Comparison of ENCODE assay signal across 16 cellular contexts in the genomic region with DNA sequence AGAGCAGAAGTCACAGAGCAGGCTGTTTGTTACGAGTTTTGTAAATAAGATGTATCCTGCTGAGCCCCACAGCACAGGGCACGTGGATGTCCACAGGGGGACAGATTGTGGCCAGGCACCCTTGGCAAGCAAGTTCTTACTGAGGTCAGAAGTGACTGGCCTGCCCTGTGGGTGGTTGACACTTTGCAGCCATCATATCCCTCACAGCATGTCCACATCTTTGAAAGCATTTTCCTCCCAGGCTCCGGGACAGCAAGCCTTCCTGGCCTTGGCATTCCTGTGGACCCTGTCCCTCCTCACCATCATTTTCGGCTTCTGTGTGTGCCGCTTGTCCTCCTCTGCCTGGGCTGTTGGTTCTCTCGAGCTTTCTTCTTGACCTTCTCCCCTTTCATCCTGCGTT.
DNase-seq lines count a peak whose midpoint lies in the region; TF ChIP-seq lines count a peak whose summit lies in the region.
"Had no signal": no experiment of that assay in that cellular context is flagged by ENCODE, and none has a peak within 500 bp of the region (broad histone marks: within the 10 kb centered on the region; RNA-seq: fewer than 3 reads in every experiment).

No MANE protein-coding gene starts in this region.

- H3K27ac ChIP-seq in endodermal cell (ENCODE audit: low read depth, low read length) (no peak overlapping the region), suprapubic skin (no peak overlapping the region)

- no peak for TF ChIP-seq EP300 in suprapubic skin (IDR thresholded peaks at IDR 0.05)

- no peak overlapping the region for H3K9ac ChIP-seq in endodermal cell (ENCODE audit: extremely low read depth, low read length, poor library complexity, severe bottlenecking)

- H3K4me3 Mint-ChIP-seq in endodermal cell: no peak overlapping the region
- H3K4me3 Mint-ChIP-seq in osteocyte (ENCODE audit: unreplicated experiment): no peak overlapping the region
- no peak overlapping the region for H3K4me3 Mint-ChIP-seq in activated naive CD8-positive, alpha-beta T cell treated with anti-CD3 and anti-CD28 coated beads for 36 hours
- H3K4me3 Mint-ChIP-seq: CD4-positive, alpha-beta T cell; GM23338 had no signal

- H3K4me1 Mint-ChIP-seq in endodermal cell (peaks cover 7% of the 10 kb centered on the region), osteocyte (ENCODE audit: unreplicated experiment) (no peaks in the 10 kb centered on the region)
- peaks cover 13% of the 10 kb centered on the region for H3K4me1 Mint-ChIP-seq in activated naive CD8-positive, alpha-beta T cell treated with anti-CD3 and anti-CD28 coated beads for 36 hours

- H3K4me3 ChIP-seq in endodermal cell (ENCODE audit: low read length): no peak overlapping the region
- H3K4me3 ChIP-seq in suprapubic skin: no peak overlapping the region
- H3K4me3 ChIP-seq: GM23338 had no signal

- H3K9me3 ChIP-seq in endodermal cell (ENCODE audit: control insufficient read depth, low read length) (no peaks in the 10 kb centered on the region), suprapubic skin (no peaks in the 10 kb centered on the region)
- H3K9me3 ChIP-seq: BE2C, Caco-2 had no signal

- H3K4me1 ChIP-seq in endodermal cell (ENCODE audit: control insufficient read depth, insufficient read depth, low read length): no peaks in the 10 kb centered on the region
- H3K4me1 ChIP-seq in suprapubic skin: no peaks in the 10 kb centered on the region
- H3K4me1 ChIP-seq: BE2C, Caco-2 had no signal

- H3K27me3 Mint-ChIP-seq in endodermal cell (ENCODE audit: insufficient read depth) (no peaks in the 10 kb centered on the region), osteocyte (ENCODE audit: unreplicated experiment) (no peaks in the 10 kb centered on the region)
- no peaks in the 10 kb centered on the region for H3K27me3 Mint-ChIP-seq in activated naive CD8-positive, alpha-beta T cell treated with anti-CD3 and anti-CD28 coated beads for 36 hours
- H3K27me3 Mint-ChIP-seq: CD4-positive, alpha-beta T cell had no signal

- peaks cover 11% of the 10 kb centered on the region for H3K36me3 ChIP-seq in endodermal cell (ENCODE audit: control insufficient read depth, insufficient read depth, low read length)
- H3K36me3 ChIP-seq in suprapubic skin: peaks cover 8% of the 10 kb centered on the region
- H3K36me3 ChIP-seq: BE2C had no signal

- DNase-seq in endodermal cell: peak; percentile 22
- peak; percentile 38 for DNase-seq in osteocyte (ENCODE audit: extremely low spot score, unreplicated experiment)
- peak; percentile 17 to 31 for DNase-seq in suprapubic skin (ENCODE audit: low spot score in 2 of 2)
- no peak for DNase-seq in activated naive CD8-positive, alpha-beta T cell treated with anti-CD3 and anti-CD28 coated beads for 36 hours
- DNase-seq in kidney glomerular epithelial cell (lab: John Stamatoyannopoulos, UW): no peak
- no peak for DNase-seq in cortex of kidney (lab: John Stamatoyannopoulos, UW)
- DNase-seq: ACHN; BE2C; C1 segment of cervical spinal cord; Caco-2; CD4-positive, alpha-beta T cell; DMS153; DMS79; GDM1; HCEC 1CT had no signal

- no peak for TF ChIP-seq POLR2A in suprapubic skin (IDR thresholded peaks at IDR 0.05)

- H3K27me3 ChIP-seq in endodermal cell (ENCODE audit: control insufficient read depth, insufficient read depth, low read length, poor library complexity, severe bottlenecking) (no peaks in the 10 kb centered on the region), suprapubic skin (no peaks in the 10 kb centered on the region)
- H3K27me3 ChIP-seq: BE2C had no signal

- no peaks in the 10 kb centered on the region for H3K9me3 Mint-ChIP-seq in endodermal cell
- H3K9me3 Mint-ChIP-seq in osteocyte (ENCODE audit: unreplicated experiment): no peaks in the 10 kb centered on the region
- no peaks in the 10 kb centered on the region for H3K9me3 Mint-ChIP-seq in activated naive CD8-positive, alpha-beta T cell treated with anti-CD3 and anti-CD28 coated beads for 36 hours
- H3K9me3 Mint-ChIP-seq: CD4-positive, alpha-beta T cell; GM23338 had no signal

- H3K27ac Mint-ChIP-seq in endodermal cell: no peak overlapping the region
- no peak overlapping the region for H3K27ac Mint-ChIP-seq in osteocyte (ENCODE audit: unreplicated experiment)
- no peak overlapping the region for H3K27ac Mint-ChIP-seq in activated naive CD8-positive, alpha-beta T cell treated with anti-CD3 and anti-CD28 coated beads for 36 hours
- H3K27ac Mint-ChIP-seq: CD4-positive, alpha-beta T cell; GM23338 had no signal

- peaks cover 17% of the 10 kb centered on the region for H3K36me3 Mint-ChIP-seq in endodermal cell (ENCODE audit: low read depth)
- H3K36me3 Mint-ChIP-seq in osteocyte (ENCODE audit: unreplicated experiment): peaks cover 5% of the 10 kb centered on the region
- H3K36me3 Mint-ChIP-seq in activated naive CD8-positive, alpha-beta T cell treated with anti-CD3 and anti-CD28 coated beads for 36 hours: peaks cover 15% of the 10 kb centered on the region

- WGBS in endodermal cell (ENCODE audit: insufficient coverage in 1 of 2, insufficient read length in 1 of 2), 2 experiments: 95 to 98% methylated on average over 6 to 7 of the region's 7 CpGs
- WGBS in suprapubic skin: over 99% methylated on average over 7 of the region's 7 CpGs

- no peak for TF ChIP-seq CTCF in endodermal cell (conservative IDR thresholded peaks at IDR 0.05)
- no peak for TF ChIP-seq CTCF in osteocyte (IDR thresholded peaks at IDR 0.05)
- TF ChIP-seq CTCF in suprapubic skin (IDR thresholded peaks at IDR 0.05): no peak

Comparison
In these comparisons a context has a peak if more than half of its experiments do, and no peak if none do; other contexts are left out.
1. DNase-seq: peak in endodermal cell (single experiment), osteocyte (single experiment) and suprapubic skin (2 of 2); none in activated naive CD8-positive, alpha-beta T cell treated with anti-CD3 and anti-CD28 coated beads for 36 hours (single experiment), kidney glomerular epithelial cell (single experiment) and cortex of kidney (single experiment).